ENCODE assay signal across 26 cellular contexts in the genomic region with DNA sequence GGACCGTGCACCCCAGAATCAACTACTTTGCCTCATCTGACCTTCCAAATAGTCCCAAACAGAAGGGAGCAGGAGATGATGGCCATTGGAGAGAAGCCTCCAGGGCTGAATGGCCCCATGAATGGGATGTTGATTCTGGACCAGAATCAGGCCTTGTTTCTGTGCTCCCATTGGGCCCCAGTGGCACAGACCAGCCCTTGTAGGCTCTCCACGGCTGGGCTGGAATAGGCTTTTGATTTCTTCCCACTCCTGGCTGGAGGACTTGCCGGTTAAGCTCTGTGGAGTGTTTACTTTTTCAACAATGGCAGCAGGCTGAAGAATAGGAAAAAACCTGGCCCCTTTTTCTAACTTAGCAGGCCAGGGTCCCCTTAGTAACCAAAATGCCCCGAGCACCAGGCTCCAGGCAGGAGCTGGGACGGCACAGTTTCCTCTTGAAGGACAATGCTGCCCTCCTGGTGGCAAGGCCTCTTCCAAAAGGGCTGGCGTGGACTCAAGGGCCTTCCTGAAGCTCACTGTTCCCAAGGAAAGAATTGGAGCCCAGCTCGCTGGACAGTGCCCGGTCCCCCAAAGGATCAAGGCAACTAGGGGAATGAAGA.
DNase-seq lines count a peak whose midpoint lies in the region; ATAC-seq, FAIRE-seq and TF ChIP-seq lines count a peak whose summit lies in the region.
"Had no signal": no experiment of that assay in that cellular context is flagged by ENCODE, and none has a peak within 500 bp of the region (broad histone marks: within the 10 kb centered on the region; RNA-seq: fewer than 3 reads in every experiment).

No MANE protein-coding gene starts in this region.

- no peak for ATAC-seq in lung (ENCODE audit: insufficient read depth, low FRiP score)
- ATAC-seq: A549; activated T-cell treated with anti-CD3 and anti-CD28 coated beads, Interleukin-2, amount 50 U/mL, for 4 hours; gastrocnemius medialis; Right ventricle myocardium inferior had no signal

- no peak for TF ChIP-seq CTCF in lung (IDR thresholded peaks at IDR 0.05; ENCODE audit: control extremely low read depth, extremely low read depth)
- no peak for TF ChIP-seq CTCF in Peyer's patch (IDR thresholded peaks at IDR 0.05)

- FAIRE-seq in RCC 7860 (lab: Jason Lieb, UNC), result no peak
- FAIRE-seq: A549, islet of Langerhans had no signal

- H3K27me3 ChIP-seq in lung (ENCODE audit: control insufficient read depth, insufficient read depth) (no peaks in the 10 kb centered on the region), Peyer's patch (no peaks in the 10 kb centered on the region)
- H3K27me3 ChIP-seq: BE2C, breast epithelium, gastrocnemius medialis, upper lobe of left lung had no signal

- TF ChIP-seq POLR2A in Peyer's patch (IDR thresholded peaks at IDR 0.05), result no peak

- H3K9me3 ChIP-seq in lung (ENCODE audit: control insufficient read depth in 2 of 2, insufficient read depth in 1 of 2, low read length in 1 of 2) (peaks cover 0 to 6% of the 10 kb centered on the region in 2 donors), Peyer's patch (peaks cover 0 to 9% (median 0%) of the 10 kb centered on the region in 4 donors)
- H3K9me3 ChIP-seq: A549, BE2C, Caco-2, gastrocnemius medialis had no signal

- no peak overlapping the region for H3K4me3 ChIP-seq in lung
- H3K4me3 ChIP-seq in Peyer's patch, result no peak overlapping the region
- H3K4me3 ChIP-seq: A549, breast epithelium, gastrocnemius medialis, upper lobe of left lung had no signal

- peaks cover 0 to 5% of the 10 kb centered on the region in 2 donors for H3K4me1 ChIP-seq in lung (ENCODE audit: control insufficient read depth in 2 of 2, insufficient read depth in 2 of 2, low read length in 2 of 2)
- H3K4me1 ChIP-seq in Peyer's patch, result no peaks in the 10 kb centered on the region
- H3K4me1 ChIP-seq: A549, BE2C, breast epithelium, Caco-2, gastrocnemius medialis had no signal

- DNase-seq in C1 segment of cervical spinal cord (lab: John Stamatoyannopoulos, UW) (peak in 9 of 14 donors; percentile 17 to 79 (median 60)), NCI-H1092 treated with DMSO at 0.1 percent for 48 hours (lab: John Stamatoyannopoulos, UW) (peak; percentile 92), lung (ENCODE audit: low spot score) (peak; percentile 48), RCC 7860 (ENCODE audit: low spot score) (no peak), HPDE6-E6E7 (ENCODE audit: extremely low spot score) (no peak), NCI-H82 (lab: John Stamatoyannopoulos, UW) (no peak), Peyer's patch (no peak)
- DNase-seq: activated CD4-positive, alpha-beta T cell treated with anti-CD3 and anti-CD28 coated beads for 48 hours; activated naive CD4-positive, alpha-beta T cell; activated T-cell treated with anti-CD3 and anti-CD28 coated beads, Interleukin-2, amount 50 U/mL, for 4 hours; BE2C; Caco-2; cortex of kidney; EL; gastrocnemius medialis; NCI-H1105 treated with DMSO at 0.1 percent for 48 hours; NCI-H2081; NCI-H526 treated with DMSO at 0.1 percent for 48 hours; OCI-M1 had no signal

- WGBS in lung, 2 donors, result 77 to 83% methylated on average over 8 of the region's 8 CpGs

- H3K36me3 ChIP-seq in lung (ENCODE audit: control insufficient read depth in 2 of 2, insufficient read depth in 2 of 2, low read length in 2 of 2) (peaks cover 0 to 2% of the 10 kb centered on the region in 2 donors), Peyer's patch (peaks cover 0 to 15% (median 0%) of the 10 kb centered on the region in 3 donors)
- H3K36me3 ChIP-seq: BE2C, breast epithelium had no signal

- peak overlapping the region; percentile 7 for H3K27ac ChIP-seq in angular gyrus (ENCODE audit: low read depth, low read length)
- no peak overlapping the region for H3K27ac ChIP-seq in lung (ENCODE audit: low read depth in 1 of 2, low read length in 1 of 2)
- H3K27ac ChIP-seq in Peyer's patch, result no peak overlapping the region
- H3K27ac ChIP-seq: A549, breast epithelium, gastrocnemius medialis, upper lobe of left lung, VCaP had no signal

Comparison
In these comparisons a context has a peak if more than half of its experiments do, and no peak if none do; other contexts are left out.
1. DNase-seq: peak in C1 segment of cervical spinal cord (9 of 14), NCI-H1092 treated with DMSO at 0.1 percent for 48 hours (single experiment) and lung (single experiment); none in RCC 7860 (single experiment), HPDE6-E6E7 (single experiment), NCI-H82 (single experiment) and Peyer's patch (0 of 3).